Comparison of ENCODE assay signal across 1 cellular context in genomic region chr9:131943397-131943796, GRCh38.
TF ChIP-seq lines count a peak whose summit lies in the region.

No MANE protein-coding gene starts in this region.

TF ChIP-seq in WTC11, 78 proteins besides CTCF, POLR2A, EP300 and RAD21 (continued from another document):
- no peak for TF ChIP-seq ZNF281 (CRISPR knock-in tag; IDR thresholded peaks at IDR 0.05)
- no peak for TF ChIP-seq SMAD3 (CRISPR knock-in tag; IDR thresholded peaks at IDR 0.05; ENCODE audit: borderline replicate concordance)
- TF ChIP-seq CDX4 (CRISPR knock-in tag; IDR thresholded peaks at IDR 0.05; ENCODE audit: borderline replicate concordance): no peak
- TF ChIP-seq EMX1 (CRISPR knock-in tag; IDR thresholded peaks at IDR 0.05): no peak
- TF ChIP-seq FOXJ3 (CRISPR knock-in tag; IDR thresholded peaks at IDR 0.05; ENCODE audit: borderline replicate concordance): no peak
- TF ChIP-seq ZNF425 (CRISPR knock-in tag; conservative IDR thresholded peaks at IDR 0.05): no peak
- no peak for TF ChIP-seq ZBTB21 (CRISPR knock-in tag; IDR thresholded peaks at IDR 0.05; ENCODE audit: borderline replicate concordance)
- TF ChIP-seq TP53 (CRISPR knock-in tag; IDR thresholded peaks at IDR 0.05): no peak
- no peak for TF ChIP-seq GRHL2 (CRISPR knock-in tag; IDR thresholded peaks at IDR 0.05; ENCODE audit: insufficient replicate concordance, severe bottlenecking)
